1 cellular context compared by ENCODE assay signal in the genomic region with DNA sequence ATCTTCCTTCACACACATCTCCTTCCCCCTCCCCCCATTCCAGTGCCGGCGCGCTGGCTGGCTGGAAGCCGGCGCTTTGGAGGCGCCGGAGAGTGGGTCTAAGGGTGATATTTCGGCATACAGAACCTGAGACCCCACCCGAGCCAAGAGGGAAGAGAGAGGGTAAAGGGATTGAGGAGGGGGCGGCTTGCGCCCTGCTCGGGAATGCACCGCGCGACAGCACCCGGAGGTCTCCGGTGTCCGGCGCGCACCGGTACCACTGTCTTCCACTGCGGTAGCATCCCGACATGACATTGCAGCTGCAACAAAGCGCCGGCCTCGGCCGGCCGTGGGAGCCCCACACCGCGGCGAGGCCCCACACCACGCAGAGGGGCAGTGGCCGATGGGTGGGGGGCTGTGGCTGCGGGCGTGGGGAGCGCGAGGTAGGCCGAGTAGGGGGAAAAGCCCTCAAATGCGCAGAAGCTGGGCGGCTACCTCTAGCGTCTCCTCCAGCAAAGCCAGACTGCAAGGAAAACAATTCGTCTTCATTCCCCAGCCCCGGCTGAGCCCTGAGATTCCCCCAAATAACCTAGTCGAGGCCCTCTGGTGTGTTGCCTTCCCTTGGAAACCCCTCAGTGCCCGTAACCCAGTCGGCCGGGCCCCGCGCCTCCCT.
TF ChIP-seq lines count a peak whose summit lies in the region.

No MANE protein-coding gene starts in this region.

TF ChIP-seq in WTC11, 78 proteins besides CTCF, POLR2A, EP300 and RAD21 (continued from another document):
- TF ChIP-seq, protein P1, sequence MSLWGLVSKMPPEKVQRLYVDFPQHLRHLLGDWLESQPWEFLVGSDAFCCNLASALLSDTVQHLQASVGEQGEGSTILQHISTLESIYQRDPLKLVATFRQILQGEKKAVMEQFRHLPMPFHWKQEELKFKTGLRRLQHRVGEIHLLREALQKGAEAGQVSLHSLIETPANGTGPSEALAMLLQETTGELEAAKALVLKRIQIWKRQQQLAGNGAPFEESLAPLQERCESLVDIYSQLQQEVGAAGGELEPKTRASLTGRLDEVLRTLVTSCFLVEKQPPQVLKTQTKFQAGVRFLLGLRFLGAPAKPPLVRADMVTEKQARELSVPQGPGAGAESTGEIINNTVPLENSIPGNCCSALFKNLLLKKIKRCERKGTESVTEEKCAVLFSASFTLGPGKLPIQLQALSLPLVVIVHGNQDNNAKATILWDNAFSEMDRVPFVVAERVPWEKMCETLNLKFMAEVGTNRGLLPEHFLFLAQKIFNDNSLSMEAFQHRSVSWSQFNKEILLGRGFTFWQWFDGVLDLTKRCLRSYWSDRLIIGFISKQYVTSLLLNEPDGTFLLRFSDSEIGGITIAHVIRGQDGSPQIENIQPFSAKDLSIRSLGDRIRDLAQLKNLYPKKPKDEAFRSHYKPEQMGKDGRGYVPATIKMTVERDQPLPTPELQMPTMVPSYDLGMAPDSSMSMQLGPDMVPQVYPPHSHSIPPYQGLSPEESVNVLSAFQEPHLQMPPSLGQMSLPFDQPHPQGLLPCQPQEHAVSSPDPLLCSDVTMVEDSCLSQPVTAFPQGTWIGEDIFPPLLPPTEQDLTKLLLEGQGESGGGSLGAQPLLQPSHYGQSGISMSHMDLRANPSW (CRISPR knock-in tag; conservative IDR thresholded peaks at IDR 0.05; ENCODE audit: low read depth) = no peak
- TF ChIP-seq HMGA2 (CRISPR knock-in tag; IDR thresholded peaks at IDR 0.05) (no peak), ZNF138 (CRISPR knock-in tag; conservative IDR thresholded peaks at IDR 0.05) (no peak), ZNF671 (CRISPR knock-in tag; IDR thresholded peaks at IDR 0.05) (no peak), FOXJ3 (CRISPR knock-in tag; IDR thresholded peaks at IDR 0.05; ENCODE audit: borderline replicate concordance) (no peak), PRRX2 (CRISPR knock-in tag; IDR thresholded peaks at IDR 0.05) (no peak), E2F4 (CRISPR knock-in tag; IDR thresholded peaks at IDR 0.05; ENCODE audit: borderline replicate concordance, low read depth) (no peak), JUN (CRISPR knock-in tag; IDR thresholded peaks at IDR 0.05) (no peak), ATF1 (CRISPR knock-in tag; IDR thresholded peaks at IDR 0.05) (no peak), ZNF232 (CRISPR knock-in tag; IDR thresholded peaks at IDR 0.05) (no peak), NFYB (CRISPR knock-in tag; conservative IDR thresholded peaks at IDR 0.05; ENCODE audit: low read depth) (no peak)
- TF ChIP-seq, protein P2, sequence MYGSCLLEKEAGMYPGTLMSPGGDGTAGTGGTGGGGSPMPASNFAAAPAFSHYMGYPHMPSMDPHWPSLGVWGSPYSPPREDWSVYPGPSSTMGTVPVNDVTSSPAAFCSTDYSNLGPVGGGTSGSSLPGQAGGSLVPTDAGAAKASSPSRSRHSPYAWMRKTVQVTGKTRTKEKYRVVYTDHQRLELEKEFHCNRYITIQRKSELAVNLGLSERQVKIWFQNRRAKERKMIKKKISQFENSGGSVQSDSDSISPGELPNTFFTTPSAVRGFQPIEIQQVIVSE (CRISPR knock-in tag; IDR thresholded peaks at IDR 0.05; ENCODE audit: borderline replicate concordance) = no peak
- TF ChIP-seq, protein P3, sequence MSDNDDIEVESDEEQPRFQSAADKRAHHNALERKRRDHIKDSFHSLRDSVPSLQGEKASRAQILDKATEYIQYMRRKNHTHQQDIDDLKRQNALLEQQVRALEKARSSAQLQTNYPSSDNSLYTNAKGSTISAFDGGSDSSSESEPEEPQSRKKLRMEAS (CRISPR knock-in tag; IDR thresholded peaks at IDR 0.05) = no peak
